In genomic region chr16:84548508-84548907, GRCh38 we compare ENCODE assay signal across 12 cellular contexts. TPM values are rescaled to one million over a fixed set of nuclear protein-coding genes. Genes with fewer than 3 reads are reported as not detected.
DNase-seq lines count a peak whose midpoint lies in the region; ATAC-seq and TF ChIP-seq lines count a peak whose summit lies in the region.
"Had no signal": no experiment of that assay in that cellular context is flagged by ENCODE, and none has a peak within 500 bp of the region (broad histone marks: within the 10 kb centered on the region; RNA-seq: fewer than 3 reads in every experiment).

No MANE protein-coding gene starts in this region.

- DNase-seq in CD4-positive, alpha-beta T cell = peak in 2 of 10 experiments; percentile 11 to 20
- peak; percentile 65 for DNase-seq in H7
- DNase-seq in activated naive CD8-positive, alpha-beta T cell treated with anti-CD3 and anti-CD28 coated beads for 36 hours = no peak
- peak; percentile 63 for DNase-seq in midbrain (lab: John Stamatoyannopoulos, UW)
- DNase-seq in DMS79 (lab: John Stamatoyannopoulos, UW) = no peak
- DNase-seq in HPDE6-E6E7 (ENCODE audit: extremely low spot score) = no peak
- DNase-seq: MM.1S, NCI-H446 treated with DMSO at 0.1 percent for 48 hours had no signal

- no peaks in the 10 kb centered on the region for H3K27me3 Mint-ChIP-seq in CD4-positive, alpha-beta T cell
- H3K27me3 Mint-ChIP-seq in activated naive CD8-positive, alpha-beta T cell treated with anti-CD3 and anti-CD28 coated beads for 36 hours = no peaks in the 10 kb centered on the region

- H3K27me3 ChIP-seq in CD4-positive, alpha-beta T cell (ENCODE audit: control insufficient read depth, insufficient read depth, low read length) = no peaks in the 10 kb centered on the region
- no peaks in the 10 kb centered on the region for H3K27me3 ChIP-seq in H7 (ENCODE audit: control insufficient read depth, insufficient read depth, low read length)

- no peak overlapping the region for H3K4me3 ChIP-seq in H7 (ENCODE audit: insufficient read depth, low read depth, low read length)

- H3K4me1 Mint-ChIP-seq in CD4-positive, alpha-beta T cell (ENCODE audit: low read depth) = peaks cover 26% of the 10 kb centered on the region
- H3K4me1 Mint-ChIP-seq in activated naive CD8-positive, alpha-beta T cell treated with anti-CD3 and anti-CD28 coated beads for 36 hours = peaks cover 59% of the 10 kb centered on the region

- H3K27ac ChIP-seq in CD4-positive, alpha-beta T cell (ENCODE audit: low read depth, low read length) = peak overlapping the region; percentile 86
- H3K27ac ChIP-seq: HL-60 had no signal

- CTCF ChIA-PET in CD4-positive, alpha-beta T cell (lab: Charles Lee) = interaction anchor here (1.5 kb wide), 1 partner anchor 42 kb away, joined by 6 read pairs; no protein-coding TSS in a partner anchor

- POLR2A ChIA-PET in CD4-positive, alpha-beta T cell (lab: Charles Lee) = interaction anchor here (1.5 kb wide), 1 partner anchor 68 kb away, joined by 4 read pairs; no protein-coding TSS in a partner anchor

- no peaks in the 10 kb centered on the region for H3K9me3 ChIP-seq in CD4-positive, alpha-beta T cell (ENCODE audit: control insufficient read depth, low read length)

- H3K36me3 ChIP-seq in H7 (replicated peaks; ENCODE audit: control insufficient read depth, insufficient read depth, low read length) = no peaks in the 10 kb centered on the region

- intact Hi-C loops in CD4-positive, alpha-beta T cell (cut with DNase I, micrococcal nuclease) = no loop called here

- no peak overlapping the region for H3K4me3 Mint-ChIP-seq in CD4-positive, alpha-beta T cell
- peak overlapping the region; percentile 84 for H3K4me3 Mint-ChIP-seq in activated naive CD8-positive, alpha-beta T cell treated with anti-CD3 and anti-CD28 coated beads for 36 hours

- no peaks in the 10 kb centered on the region for H3K9me3 Mint-ChIP-seq in CD4-positive, alpha-beta T cell
- no peaks in the 10 kb centered on the region for H3K9me3 Mint-ChIP-seq in activated naive CD8-positive, alpha-beta T cell treated with anti-CD3 and anti-CD28 coated beads for 36 hours
- H3K9me3 Mint-ChIP-seq: activated T-cell treated with anti-CD3 and anti-CD28 coated beads, Interleukin-2, amount 50 U/mL, for 72 hours had no signal

- H3K27ac Mint-ChIP-seq in CD4-positive, alpha-beta T cell = peak overlapping the region; percentile 81
- H3K27ac Mint-ChIP-seq in activated naive CD8-positive, alpha-beta T cell treated with anti-CD3 and anti-CD28 coated beads for 36 hours = peak overlapping the region; percentile 96

- no peak for TF ChIP-seq CTCF in CD4-positive, alpha-beta T cell (IDR thresholded peaks at IDR 0.05)

- ATAC-seq in CD4-positive, alpha-beta T cell (ENCODE audit: poor library complexity) = no peak
- ATAC-seq in GM21619 (IDR thresholded peaks at IDR 0.05; ENCODE audit: unreplicated experiment) (no peak), HG03469 (IDR thresholded peaks at IDR 0.05; ENCODE audit: unreplicated experiment) (no peak)

- no peaks in the 10 kb centered on the region for H3K36me3 Mint-ChIP-seq in CD4-positive, alpha-beta T cell (ENCODE audit: low read depth)
- H3K36me3 Mint-ChIP-seq in activated naive CD8-positive, alpha-beta T cell treated with anti-CD3 and anti-CD28 coated beads for 36 hours = peaks cover 59% of the 10 kb centered on the region

RNA-seq across cellular contexts. Expression of gene MEAK7, which starts 44.0 kb away (rescaled TPM):
- 1 to 10 TPM; 1.9 to 3.7 TPM for total RNA-seq in CD4-positive, alpha-beta T cell
- 9.2 and 11.6 TPM in 2 replicates for total RNA-seq in H7 (2014; rRNA removed; shearing (Covaris generic))
- 10 to 100 TPM; 10.4 to 11.3 TPM for total RNA-seq in activated naive CD8-positive, alpha-beta T cell treated with anti-CD3 and anti-CD28 coated beads for 36 hours

Comparison
In these comparisons a context has a peak if more than half of its experiments do, and no peak if none do; other contexts are left out.
1. DNase-seq: peak in H7 (single experiment) and midbrain (single experiment); none in activated naive CD8-positive, alpha-beta T cell treated with anti-CD3 and anti-CD28 coated beads for 36 hours (single experiment), DMS79 (single experiment) and HPDE6-E6E7 (single experiment).